1 cellular context compared by ENCODE assay signal in the genomic region with DNA sequence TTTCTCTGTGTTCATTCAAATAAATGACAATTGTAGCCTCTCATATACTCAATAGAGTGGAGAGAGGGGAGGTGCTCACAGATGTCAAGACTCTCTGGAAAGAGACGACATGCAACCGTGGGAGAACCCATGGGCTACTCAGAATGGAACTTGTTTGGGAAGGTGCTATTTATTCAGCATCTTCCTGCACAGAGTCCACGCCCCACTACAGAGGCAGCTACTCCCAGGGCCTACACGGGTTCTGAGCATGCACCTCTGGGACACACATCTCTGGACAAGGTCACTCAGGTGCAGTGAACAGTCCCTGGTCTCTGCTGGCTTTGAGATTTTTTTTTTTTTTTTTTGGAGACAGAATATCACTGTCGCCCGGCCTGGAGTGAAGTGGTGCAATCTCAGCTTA.
TF ChIP-seq lines count a peak whose summit lies in the region.

No MANE protein-coding gene starts in this region.

TF ChIP-seq in H1, 55 proteins besides CTCF, POLR2A, EP300 and RAD21 (continued from another document):
- no peak for TF ChIP-seq YY1 (IDR thresholded peaks at IDR 0.05; ENCODE audit: low read depth, low read length)
